ENCODE assay signal across 1 cellular context in genomic region chr18:62663731-62664336, GRCh38.
A peak's percentile ranks its signal among the peaks of the same experiment; 100 is the strongest.
TF ChIP-seq lines count a peak whose summit lies in the region.

No MANE protein-coding gene starts in this region.

TF ChIP-seq in K562, 482 proteins besides CTCF, POLR2A, EP300 and RAD21 (continued from another document and continues in another):
- TF ChIP-seq AFF1 (IDR thresholded peaks at IDR 0.05; ENCODE audit: low read depth in 1 of 2, partially characterized antibody in 2 of 2) (no peak), FOXP4 (CRISPR knock-in tag; IDR thresholded peaks at IDR 0.05; ENCODE audit: borderline replicate concordance) (no peak), OTX1 (CRISPR knock-in tag; IDR thresholded peaks at IDR 0.05) (no peak), ZBTB34 (CRISPR knock-in tag; IDR thresholded peaks at IDR 0.05) (no peak), NKRF (IDR thresholded peaks at IDR 0.05; ENCODE audit: borderline replicate concordance) (no peak), EZH2 (IDR thresholded peaks at IDR 0.05; ENCODE audit: borderline replicate concordance, low read depth, low read length) (no peak), ZNF79 (CRISPR knock-in tag; IDR thresholded peaks at IDR 0.05; ENCODE audit: low read depth) (no peak), CSDE1 (IDR thresholded peaks at IDR 0.05) (no peak), KDM1A (IDR thresholded peaks at IDR 0.05) (peak; percentile 35 to 72), CHCHD3 (CRISPR knock-in tag; IDR thresholded peaks at IDR 0.05) (no peak), ELK1 (CRISPR knock-in tag; IDR thresholded peaks at IDR 0.05) (no peak), ZNF318 (IDR thresholded peaks at IDR 0.05; ENCODE audit: borderline replicate concordance in 1 of 2, low read depth in 1 of 2) (no peak), HDAC1 (IDR thresholded peaks at IDR 0.05) (peak in 1 of 2 experiments; percentile 26; a peak in 1 of 4 replicates), ZNF316 (IDR thresholded peaks at IDR 0.05) (no peak), ZNF644 (tag; IDR thresholded peaks at IDR 0.05; ENCODE audit: low read depth) (no peak), CHD7 (IDR thresholded peaks at IDR 0.05; ENCODE audit: low read depth, low read length) (no peak)
